ENCODE assay signal across 27 cellular contexts in genomic region chr17:36213695-36214094, GRCh38. TPM values are rescaled to one million over a fixed set of nuclear protein-coding genes. Genes with fewer than 3 reads are reported as not detected.
"Had no signal": no experiment of that assay in that cellular context is flagged by ENCODE, and none has a peak within 500 bp of the region (broad histone marks: within the 10 kb centered on the region; RNA-seq: fewer than 3 reads in every experiment).

No MANE protein-coding gene starts in this region.

- H3K36me3 Mint-ChIP-seq: mesothelial cell of epicardium had no signal

- H3K9me3 ChIP-seq: colonic mucosa, esophagus squamous epithelium, lower lobe of right lung, ovary, suprapubic skin, thyroid gland, upper lobe of left lung, uterus had no signal

- ATAC-seq: gastroesophageal sphincter, left cardiac atrium, right cardiac atrium had no signal

- H3K27ac Mint-ChIP-seq: memory B cell, mesothelial cell of epicardium, progenitor cell of endocrine pancreas had no signal

- H3K36me3 ChIP-seq: colonic mucosa, esophagus squamous epithelium, gastroesophageal sphincter, left ventricle myocardium inferior, lower lobe of right lung, ovary, suprapubic skin, thyroid gland, upper lobe of left lung, uterus had no signal

- H3K4me1 ChIP-seq: colonic mucosa, esophagus squamous epithelium, gastroesophageal sphincter, left ventricle myocardium inferior, suprapubic skin, thyroid gland, uterus had no signal

- DNase-seq: colonic mucosa; dermis blood vessel endothelial cell; effector CD8-positive, alpha-beta T cell; esophagus squamous epithelium; foreskin fibroblast; glutamatergic neuron; kidney; left cardiac atrium; left ventricle myocardium inferior; lower lobe of right lung; naive B cell; nucleus accumbens; ovary; right cardiac atrium; small intestine; stimulated activated CD4-positive, alpha-beta T cell treated with anti-CD3 and anti-CD28 coated beads, Interleukin-12 subunit alpha, Interleukin-12 subunit beta, amount 100 ng/mL, for 4 hours; stimulated activated naive CD4-positive, alpha-beta T cell treated with Interleukin-2 at 50 U/mL for 16 hours; thyroid gland; upper lobe of left lung; uterus had no signal

- H3K4me3 ChIP-seq: colonic mucosa, esophagus squamous epithelium, gastroesophageal sphincter, left ventricle myocardium inferior, lower lobe of right lung, ovary, suprapubic skin, thyroid gland, upper lobe of left lung, uterus had no signal

- H3K4me1 Mint-ChIP-seq: mesothelial cell of epicardium had no signal

- H3K27me3 ChIP-seq: colonic mucosa, ovary, thyroid gland, upper lobe of left lung, uterus had no signal

- H3K4me3 Mint-ChIP-seq: memory B cell, mesothelial cell of epicardium, naive B cell had no signal

- H3K27ac ChIP-seq: colonic mucosa, epithelial cell of prostate, esophagus squamous epithelium, gastroesophageal sphincter, left ventricle myocardium inferior, lower lobe of right lung, ovary, suprapubic skin, thyroid gland, uterus had no signal

RNA-seq across cellular contexts. Expression of gene CCL4L2, which starts 2.8 kb away (rescaled TPM):
- polyA plus RNA-seq: neural cell had no signal

RNA-seq across cellular contexts. Expression of gene CCL3L1, which starts 17.1 kb away (rescaled TPM):
- polyA plus RNA-seq: neural cell had no signal

RNA-seq across cellular contexts. Expression of gene TBC1D3I, which starts 50.7 kb away (rescaled TPM):
- polyA plus RNA-seq: right cardiac atrium had no signal
